In genomic region chr1:22189619-22190018, GRCh38 we compare ENCODE assay signal across 3 cellular contexts.
TF ChIP-seq lines count a peak whose summit lies in the region.

No MANE protein-coding gene starts in this region.

TF ChIP-seq in SK-N-SH, 30 proteins besides CTCF, POLR2A, EP300 and RAD21 (continued from another document):
- TF ChIP-seq, protein P1, sequence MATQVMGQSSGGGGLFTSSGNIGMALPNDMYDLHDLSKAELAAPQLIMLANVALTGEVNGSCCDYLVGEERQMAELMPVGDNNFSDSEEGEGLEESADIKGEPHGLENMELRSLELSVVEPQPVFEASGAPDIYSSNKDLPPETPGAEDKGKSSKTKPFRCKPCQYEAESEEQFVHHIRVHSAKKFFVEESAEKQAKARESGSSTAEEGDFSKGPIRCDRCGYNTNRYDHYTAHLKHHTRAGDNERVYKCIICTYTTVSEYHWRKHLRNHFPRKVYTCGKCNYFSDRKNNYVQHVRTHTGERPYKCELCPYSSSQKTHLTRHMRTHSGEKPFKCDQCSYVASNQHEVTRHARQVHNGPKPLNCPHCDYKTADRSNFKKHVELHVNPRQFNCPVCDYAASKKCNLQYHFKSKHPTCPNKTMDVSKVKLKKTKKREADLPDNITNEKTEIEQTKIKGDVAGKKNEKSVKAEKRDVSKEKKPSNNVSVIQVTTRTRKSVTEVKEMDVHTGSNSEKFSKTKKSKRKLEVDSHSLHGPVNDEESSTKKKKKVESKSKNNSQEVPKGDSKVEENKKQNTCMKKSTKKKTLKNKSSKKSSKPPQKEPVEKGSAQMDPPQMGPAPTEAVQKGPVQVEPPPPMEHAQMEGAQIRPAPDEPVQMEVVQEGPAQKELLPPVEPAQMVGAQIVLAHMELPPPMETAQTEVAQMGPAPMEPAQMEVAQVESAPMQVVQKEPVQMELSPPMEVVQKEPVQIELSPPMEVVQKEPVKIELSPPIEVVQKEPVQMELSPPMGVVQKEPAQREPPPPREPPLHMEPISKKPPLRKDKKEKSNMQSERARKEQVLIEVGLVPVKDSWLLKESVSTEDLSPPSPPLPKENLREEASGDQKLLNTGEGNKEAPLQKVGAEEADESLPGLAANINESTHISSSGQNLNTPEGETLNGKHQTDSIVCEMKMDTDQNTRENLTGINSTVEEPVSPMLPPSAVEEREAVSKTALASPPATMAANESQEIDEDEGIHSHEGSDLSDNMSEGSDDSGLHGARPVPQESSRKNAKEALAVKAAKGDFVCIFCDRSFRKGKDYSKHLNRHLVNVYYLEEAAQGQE (IDR thresholded peaks at IDR 0.05; ENCODE audit: low read depth, low read length), result peak; percentile 80
TF ChIP-seq in SK-N-SH: peak in this region for 1.

TF ChIP-seq in HCT116, 20 proteins besides CTCF, POLR2A, EP300 and RAD21:
- TF ChIP-seq, protein P1 (IDR thresholded peaks at IDR 0.05; ENCODE audit: low read depth), result peak; percentile 42
- TF ChIP-seq EZH2 (IDR thresholded peaks at IDR 0.05), result no peak
TF ChIP-seq in HCT116: peak in this region for 1.

TF ChIP-seq in PFSK-1, 5 proteins besides CTCF, POLR2A, EP300 and RAD21 (continued from another document):
- TF ChIP-seq, protein P1 (IDR thresholded peaks at IDR 0.05; ENCODE audit: insufficient read depth in 1 of 2, low read depth in 2 of 2, low read length in 2 of 2), result peak; percentile 49 to 87; a peak in 3 of 4 replicates
